21 cellular contexts compared by ENCODE assay signal in genomic region chr13:79637086-79637763, GRCh38.
A peak's percentile ranks its signal among the peaks of the same experiment; 100 is the strongest.
DNase-seq lines count a peak whose midpoint lies in the region; ATAC-seq and TF ChIP-seq lines count a peak whose summit lies in the region.
"Had no signal": no experiment of that assay in that cellular context is flagged by ENCODE, and none has a peak within 500 bp of the region (broad histone marks: within the 10 kb centered on the region; RNA-seq: fewer than 3 reads in every experiment).

No MANE protein-coding gene starts in this region.

- H3K9me3 ChIP-seq in ovary: no peaks in the 10 kb centered on the region

- H3K27me3 ChIP-seq in ovary: no peaks in the 10 kb centered on the region
- H3K27me3 ChIP-seq: neural progenitor cell had no signal

- intact Hi-C loops in Right ventricle myocardium inferior (cut with DNase I) (loop anchor here (2.0 to 10.0 kb wide), 4 partner anchors 28 to 702 kb away; no protein-coding TSS in a partner anchor), ovary (cut with DNase I) (no loop called here)

- DNase-seq in DMS 273 (lab: John Stamatoyannopoulos, UW; ENCODE audit: unreplicated experiment) (peak; percentile 84), NCI-H82 treated with DMSO at 0.1 percent for 48 hours (lab: John Stamatoyannopoulos, UW; ENCODE audit: unreplicated experiment) (peak; percentile 15), Right ventricle myocardium inferior (ENCODE audit: missing footprints) (peak; percentile 86), ovary (peak; percentile 33 to 74 (median 48)), NCI-H1436 (lab: John Stamatoyannopoulos, UW) (no peak), SW 1271 (lab: John Stamatoyannopoulos, UW) (no peak)
- DNase-seq: activated CD4-positive, alpha-beta T cell treated with anti-CD3 and anti-CD28 coated beads, Interleukin-2, amount 50 U/mL, for 1 hour; activated T-cell treated with anti-CD3 and anti-CD28 coated beads, Interleukin-2, amount 50 U/mL, for 1 hour; effector memory CD4-positive, alpha-beta T cell; H9; mesenchymal stem cell; NCI-H2107; SHP77 treated with DMSO at 0.1 percent for 48 hours; small intestine; T-helper 9 cell had no signal

- WGBS in ovary, 3 donors: 9 to 20% (median 17%) methylated on average over 5 of the region's 5 CpGs

- no peak for TF ChIP-seq CTCF in ovary (IDR thresholded peaks at IDR 0.05)

- no peak for TF ChIP-seq EP300 in ovary (IDR thresholded peaks at IDR 0.05)

- H3K4me1 ChIP-seq in ovary (ENCODE audit: insufficient read depth): no peaks in the 10 kb centered on the region
- H3K4me1 ChIP-seq: neural progenitor cell had no signal

- H3K36me3 ChIP-seq in ovary: no peaks in the 10 kb centered on the region
- H3K36me3 ChIP-seq: neural progenitor cell had no signal

- H3K4me3 ChIP-seq in ovary: no peak overlapping the region
- H3K4me3 ChIP-seq: GM12878, neural progenitor cell had no signal

- no peak overlapping the region for H3K27ac ChIP-seq in ovary
- H3K27ac ChIP-seq: neural progenitor cell had no signal

- ATAC-seq in Right ventricle myocardium inferior: peak; percentile 97
- no peak for ATAC-seq in GM21717 (IDR thresholded peaks at IDR 0.05; ENCODE audit: unreplicated experiment)
- no peak for ATAC-seq in HG03095 (IDR thresholded peaks at IDR 0.05; ENCODE audit: unreplicated experiment)
- ATAC-seq: GM12878; HepG2; stimulated activated effector memory CD8-positive, alpha-beta T cell treated with anti-CD3 and anti-CD28 coated beads, Interleukin-12 subunit alpha, Interleukin-12 subunit beta, amount 100 ng/mL, for 72 hours had no signal

- TF ChIP-seq POLR2A in ovary (IDR thresholded peaks at IDR 0.05): no peak

Comparison
In these comparisons a context has a peak if more than half of its experiments do, and no peak if none do; other contexts are left out.
1. DNase-seq: peak in DMS 273 (single experiment), NCI-H82 treated with DMSO at 0.1 percent for 48 hours (single experiment), Right ventricle myocardium inferior (single experiment) and ovary (5 of 5); none in NCI-H1436 (single experiment) and SW 1271 (0 of 2).